ENCODE assay signal across 8 cellular contexts in the genomic region with DNA sequence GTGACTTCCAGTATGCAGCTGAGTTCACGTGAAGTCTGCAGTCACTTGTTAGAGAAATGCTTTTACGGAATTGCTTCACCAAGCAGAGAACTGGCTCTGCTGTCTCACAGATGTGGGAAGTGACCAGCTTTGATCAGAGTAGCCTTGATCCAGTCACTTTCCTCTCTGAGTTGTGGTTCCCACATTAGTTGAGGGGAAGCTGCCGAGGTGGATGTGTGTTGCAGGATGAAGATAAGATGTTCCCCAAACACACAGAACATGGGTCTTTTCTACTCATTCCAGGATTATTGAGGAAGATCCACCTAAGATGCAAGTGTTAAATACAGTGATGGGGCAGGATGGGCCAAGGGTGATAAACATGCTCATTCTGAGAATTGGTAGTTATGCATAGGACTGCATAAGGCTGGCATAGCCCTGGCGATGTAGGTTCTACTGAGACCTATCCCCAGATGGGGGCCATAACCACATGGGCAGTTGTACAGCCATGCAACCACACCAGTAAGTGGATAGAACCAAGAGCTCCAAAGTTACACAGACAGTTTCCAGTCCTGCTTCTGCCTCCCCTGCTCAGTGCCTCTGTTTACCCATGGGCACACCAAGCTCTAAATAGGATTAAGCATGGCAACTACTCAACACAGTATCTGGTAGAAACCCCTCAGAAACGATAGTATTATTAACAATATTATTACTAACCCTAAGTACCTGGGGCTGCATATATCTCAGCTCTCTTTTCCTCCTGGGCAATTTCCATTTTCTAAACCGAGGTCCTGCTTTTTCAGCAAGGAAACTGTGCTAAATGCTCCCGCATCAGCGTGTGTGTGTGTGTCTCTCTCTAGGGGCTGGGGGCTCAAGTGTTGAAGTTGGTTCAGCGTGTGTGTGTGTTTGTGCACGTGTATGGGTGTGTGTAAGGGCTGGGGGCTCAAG.
DNase-seq lines count a peak whose midpoint lies in the region; ATAC-seq, FAIRE-seq and TF ChIP-seq lines count a peak whose summit lies in the region.

No MANE protein-coding gene starts in this region.

- no peaks in the 10 kb centered on the region for H3K9me3 Mint-ChIP-seq in activated CD8-positive, alpha-beta memory T cell treated with anti-CD3 and anti-CD28 coated beads, Interleukin-2, amount 10 ng/mL, durations not matched to agents 7 days and 5 days (ENCODE audit: low read depth)

- TF ChIP-seq CTCF in ascending aorta (IDR thresholded peaks at IDR 0.05) (no peak), HepG2 (CRISPR knock-in tag; IDR thresholded peaks at IDR 0.05) (no peak), testis (IDR thresholded peaks at IDR 0.05) (no peak)

- TF ChIP-seq RAD21 in HepG2 (CRISPR knock-in tag; IDR thresholded peaks at IDR 0.05): no peak

- BruUV-seq in HepG2 (replicated peaks; lab: Mats Ljungman, UMichigan): no TSS peak

- H3K4me1 ChIP-seq in ascending aorta (peaks cover 0 to 22% of the 10 kb centered on the region in 2 donors), HepG2 (ENCODE audit: insufficient read depth, low read length) (peaks cover 33% of the 10 kb centered on the region), testis (peaks cover 17% of the 10 kb centered on the region)

- no peak overlapping the region for H2AFZ ChIP-seq in HepG2 (ENCODE audit: low read length)

- H3K4me1 Mint-ChIP-seq in activated CD8-positive, alpha-beta memory T cell treated with anti-CD3 and anti-CD28 coated beads, Interleukin-2, amount 10 ng/mL, durations not matched to agents 7 days and 5 days: peaks cover 10% of the 10 kb centered on the region

- H3K27ac ChIP-seq in ascending aorta (peak overlapping the region; percentile 78 to 82), HepG2 (ENCODE audit: extremely low read length, insufficient read depth, low read length) (no peak overlapping the region), testis (peak overlapping the region; percentile 84 to 87)

- intact Hi-C loops in ascending aorta (cut with DNase I): loop anchor here (2.0 to 5.0 kb wide), 3 partner anchors 55 to 169 kb away; partner anchors contain the start of gene MAF
- intact Hi-C loops in HepG2 (cut with micrococcal nuclease; ENCODE audit: unreplicated experiment): loop anchor here (1.0 to 5.0 kb wide), 2 partner anchors 29 to 167 kb away; partner anchors contain the start of gene MAF
- intact Hi-C loops in testis (cut with DNase I; ENCODE audit: low total_unique reads): no loop called here

- H3K27ac Mint-ChIP-seq in activated CD8-positive, alpha-beta memory T cell treated with anti-CD3 and anti-CD28 coated beads, Interleukin-2, amount 10 ng/mL, durations not matched to agents 7 days and 5 days: peak overlapping the region; percentile 54

- H3K4me2 ChIP-seq in HepG2 (ENCODE audit: low read depth, low read length): peak overlapping the region; percentile 99

- TF ChIP-seq POLR2A in HepG2 (IDR thresholded peaks at IDR 0.05; ENCODE audit: insufficient read depth in 1 of 2, low read depth in 2 of 2, low read length in 2 of 2) (no peak), testis (IDR thresholded peaks at IDR 0.05) (no peak)

- H3K27me3 ChIP-seq in ascending aorta (no peaks in the 10 kb centered on the region), HepG2 (ENCODE audit: control insufficient read depth in 1 of 2, insufficient read depth in 2 of 2, low read length in 2 of 2) (peaks cover 0 to 24% of the 10 kb centered on the region in 2 experiments; a peak in 2 of 5 replicates), testis (no peaks in the 10 kb centered on the region)

- H3K9ac ChIP-seq in HepG2 (ENCODE audit: insufficient read depth, low read depth, low read length): peak overlapping the region; percentile 33; the same call in 1 of the 2 replicates

- POLR2A ChIA-PET in HepG2 (lab: Yijun Ruan, JAX): interaction anchor here (0.6 to 0.9 kb wide), 2 partner anchors 257 to 494 kb away, joined by 3 read pairs; no protein-coding TSS in a partner anchor

- no peaks in the 10 kb centered on the region for H3K79me2 ChIP-seq in HepG2 (ENCODE audit: insufficient read depth, low read length)

- ATAC-seq in activated CD8-positive, alpha-beta memory T cell treated with anti-CD3 and anti-CD28 coated beads, Interleukin-2, amount 10 ng/mL, durations not matched to agents 7 days and 5 days: no peak
- ATAC-seq in HepG2 (no peak), GM21528 (IDR thresholded peaks at IDR 0.05; ENCODE audit: low FRiP score, unreplicated experiment) (no peak)

- FAIRE-seq in HepG2 (lab: Jason Lieb, UNC): no peak

- H4K20me1 ChIP-seq in HepG2 (ENCODE audit: insufficient read depth, low read length): no peaks in the 10 kb centered on the region

- H3K36me3 ChIP-seq in ascending aorta (no peaks in the 10 kb centered on the region), HepG2 (replicated peaks in 1 of 2; ENCODE audit: control insufficient read depth in 1 of 2, insufficient read depth in 2 of 2, low read length in 2 of 2) (no peaks in the 10 kb centered on the region), testis (ENCODE audit: low read depth, missing control alignments) (no peaks in the 10 kb centered on the region)

- peaks cover 51% of the 10 kb centered on the region for H3K27me3 Mint-ChIP-seq in activated CD8-positive, alpha-beta memory T cell treated with anti-CD3 and anti-CD28 coated beads, Interleukin-2, amount 10 ng/mL, durations not matched to agents 7 days and 5 days

- no peaks in the 10 kb centered on the region for H3K36me3 Mint-ChIP-seq in activated CD8-positive, alpha-beta memory T cell treated with anti-CD3 and anti-CD28 coated beads, Interleukin-2, amount 10 ng/mL, durations not matched to agents 7 days and 5 days

- H3K4me3 ChIP-seq in ascending aorta (peak overlapping the region; percentile 64 to 75), HepG2 (replicated peaks in 1 of 3; ENCODE audit: insufficient read depth in 1 of 3, low read depth in 2 of 3, low read length in 3 of 3) (peak overlapping the region; percentile 23 to 71 (median 58); a peak in 4 of 6 replicates), testis (peak overlapping the region; percentile 48 to 65)

- WGBS in HepG2 (ENCODE audit: low lambda C conversion rate): 40% methylated on average over 10 of the region's 10 CpGs
- WGBS in testis, 2 donors: 38 to 45% methylated on average over 8 to 10 of the region's 10 CpGs

- in situ Hi-C loops in HepG2 (cut with HindIII; ENCODE audit: extremely low pct_ligation_motif_present, low pct_unique_long_range_greater_than_20kb): no loop called here

- no peak for TF ChIP-seq EP300 in HepG2 (IDR thresholded peaks at IDR 0.05; ENCODE audit: low read depth in 2 of 2, low read length in 2 of 2)
- TF ChIP-seq EP300 in HepG2 (CRISPR knock-in tag; IDR thresholded peaks at IDR 0.05; ENCODE audit: borderline replicate concordance): no peak

- H3K4me3 Mint-ChIP-seq in activated CD8-positive, alpha-beta memory T cell treated with anti-CD3 and anti-CD28 coated beads, Interleukin-2, amount 10 ng/mL, durations not matched to agents 7 days and 5 days: peak overlapping the region; percentile 71

- DNase-seq in activated CD8-positive, alpha-beta memory T cell treated with anti-CD3 and anti-CD28 coated beads, Interleukin-2, amount 10 ng/mL, durations not matched to agents 7 days and 5 days: no peak
- no peak for DNase-seq in activated CD8-positive, alpha-beta memory T cell treated with anti-CD3 and anti-CD28 coated beads, Interleukin-2, amount 50 U/mL, for 4 hours
- DNase-seq in ascending aorta (ENCODE audit: low spot score in 2 of 2) (no peak), HepG2 (ENCODE audit: low spot score) (no peak), testis (no peak), midbrain (lab: John Stamatoyannopoulos, UW) (no peak), putamen (ENCODE audit: low spot score) (no peak)

- CTCF ChIA-PET in activated CD8-positive, alpha-beta memory T cell treated with anti-CD3 and anti-CD28 coated beads, Interleukin-2, amount 10 ng/mL, durations not matched to agents 7 days and 5 days (lab: Charles Lee): interaction anchor here (0.8 to 1.0 kb wide), 2 partner anchors 11 to 168 kb away, joined by 3 to 6 read pairs; no protein-coding TSS in a partner anchor
- CTCF ChIA-PET in HepG2 (lab: Yijun Ruan, JAX; ENCODE audit: low intra/inter-chr PET ratio, low total read pairs): no interaction called here

- no peaks in the 10 kb centered on the region for H3K9me3 ChIP-seq in ascending aorta
- no peaks in the 10 kb centered on the region for H3K9me3 ChIP-seq in HepG2 (ENCODE audit: low read length)
- no peaks in the 10 kb centered on the region for H3K9me3 ChIP-seq in testis

TF ChIP-seq in HepG2, 621 proteins besides CTCF, POLR2A, EP300 and RAD21:
- TF ChIP-seq ZFP36L2 (CRISPR knock-in tag; IDR thresholded peaks at IDR 0.05) (no peak), SRY (CRISPR knock-in tag; IDR thresholded peaks at IDR 0.05) (0 out of 2 replicates have a peak, but pooled peaks have one; percentile 9), ZNF136 (CRISPR knock-in tag; IDR thresholded peaks at IDR 0.05; ENCODE audit: low read depth) (no peak), SALL2 (CRISPR knock-in tag; IDR thresholded peaks at IDR 0.05) (0 out of 2 replicates have a peak, but pooled peaks have one; percentile 8), MTF2 (CRISPR knock-in tag; IDR thresholded peaks at IDR 0.05; ENCODE audit: borderline replicate concordance) (peak; percentile 66; the same call in 1 of the 2 replicates), MYC (CRISPR knock-in tag; IDR thresholded peaks at IDR 0.05; ENCODE audit: borderline replicate concordance) (0 out of 2 replicates have a peak, but pooled peaks have one; percentile 5), ZNF850 (CRISPR knock-in tag; conservative IDR thresholded peaks at IDR 0.05) (no peak), ZBTB21 (CRISPR knock-in tag; IDR thresholded peaks at IDR 0.05) (no peak), SOX6 (IDR thresholded peaks at IDR 0.05) (no peak), SOX6 (CRISPR knock-in tag; IDR thresholded peaks at IDR 0.05) (no peak), PHF8 (CRISPR knock-in tag; IDR thresholded peaks at IDR 0.05) (peak; percentile 5; the same call in 1 of the 2 replicates), BRD4 (CRISPR knock-in tag; IDR thresholded peaks at IDR 0.05) (0 out of 2 replicates have a peak, but pooled peaks have one; percentile 20)
- TF ChIP-seq, protein P1, sequence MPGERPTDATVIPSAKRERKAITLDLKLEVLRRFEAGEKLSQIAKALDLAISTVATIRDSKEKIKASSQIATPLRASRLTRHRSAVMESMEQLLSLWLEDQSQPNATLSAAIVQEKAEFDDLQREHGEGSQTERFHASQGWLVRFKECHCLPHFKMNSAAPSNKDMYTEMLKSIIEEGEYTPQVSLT (CRISPR knock-in tag; IDR thresholded peaks at IDR 0.05; ENCODE audit: borderline replicate concordance, low read depth): no peak
- TF ChIP-seq, protein P2, sequence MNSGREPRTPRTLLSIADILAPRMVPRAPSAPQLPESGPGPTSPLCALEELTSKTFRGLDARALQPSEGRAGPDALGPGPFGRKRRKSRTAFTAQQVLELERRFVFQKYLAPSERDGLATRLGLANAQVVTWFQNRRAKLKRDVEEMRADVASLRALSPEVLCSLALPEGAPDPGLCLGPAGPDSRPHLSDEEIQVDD (CRISPR knock-in tag; IDR thresholded peaks at IDR 0.05; ENCODE audit: borderline replicate concordance): no peak
TF ChIP-seq in HepG2: peak in this region for 6.
